8 cellular contexts compared by ENCODE assay signal in genomic region chr13:41058229-41059070, GRCh38. TPM values are rescaled to one million over a fixed set of nuclear protein-coding genes. Genes with fewer than 3 reads are reported as not detected.
A peak's percentile ranks its signal among the peaks of the same experiment; 100 is the strongest.
DNase-seq lines count a peak whose midpoint lies in the region; ATAC-seq and TF ChIP-seq lines count a peak whose summit lies in the region.

No MANE protein-coding gene starts in this region.

- H3K9ac ChIP-seq in Karpas-422 (ENCODE audit: low read length), result no peak overlapping the region

- H3K4me3 Mint-ChIP-seq in naive thymus-derived CD8-positive, alpha-beta T cell, result peak overlapping the region in 9 of 10 donors; percentile 51 to 100 (median 99)

- DNase-seq in AG04450 (ENCODE audit: low read depth, low spot score), result no peak
- peak; percentile 41 for DNase-seq in Karpas-422
- no peak for DNase-seq in naive thymus-derived CD8-positive, alpha-beta T cell
- no peak for DNase-seq in activated gamma-delta T cell (lab: John Stamatoyannopoulos, UW)
- no peak for DNase-seq in ecto neural progenitor cell (ENCODE audit: low spot score)
- DNase-seq in amygdala (lab: John Stamatoyannopoulos, UW), result no peak

- H3K4me1 Mint-ChIP-seq in naive thymus-derived CD8-positive, alpha-beta T cell, result peaks cover 29 to 82% (median 70%) of the 10 kb centered on the region in 4 donors

- no peak overlapping the region for H2AFZ ChIP-seq in Karpas-422 (ENCODE audit: low read length)

- H3K9me3 Mint-ChIP-seq in naive thymus-derived CD8-positive, alpha-beta T cell, result peaks cover 0 to 10% (median 0%) of the 10 kb centered on the region in 9 donors

- CTCF ChIA-PET in AG04450 (lab: Charles Lee), result interaction anchor here (0.9 kb wide), 1 partner anchor 376 kb away, joined by 3 read pairs; no protein-coding TSS in a partner anchor

- H3K36me3 ChIP-seq in Karpas-422 (ENCODE audit: insufficient read depth, low read length), result no peaks in the 10 kb centered on the region

- ATAC-seq in naive thymus-derived CD8-positive, alpha-beta T cell, result no peak
- ATAC-seq in HG03457 (IDR thresholded peaks at IDR 0.05; ENCODE audit: unreplicated experiment), result no peak

- POLR2A ChIA-PET in AG04450 (lab: Yijun Ruan, JAX), result no interaction called here
- POLR2A ChIA-PET in naive thymus-derived CD8-positive, alpha-beta T cell (lab: Charles Lee), result interaction anchor here (3.0 to 4.4 kb wide), 2 partner anchors 39 to 45 kb away, joined by 17 to 51 read pairs; partner anchors contain the start of gene ELF1

- H3K9me2 ChIP-seq in Karpas-422 (replicated peaks; ENCODE audit: insufficient read depth, low read length), result no peaks in the 10 kb centered on the region

- H3K36me3 Mint-ChIP-seq in naive thymus-derived CD8-positive, alpha-beta T cell, result peaks cover 0 to 6% (median 0%) of the 10 kb centered on the region in 3 donors

- H3K4me1 ChIP-seq in Karpas-422 (ENCODE audit: low read length), result peaks cover 39% of the 10 kb centered on the region

- H3K4me3 ChIP-seq in AG04450 (ENCODE audit: low read depth, low read length) (peak overlapping the region; percentile 91), Karpas-422 (ENCODE audit: low read length) (no peak overlapping the region)

- H3K79me2 ChIP-seq in Karpas-422 (ENCODE audit: low read length), result peaks cover 15% of the 10 kb centered on the region

- peaks cover 0 to 13% (median 0%) of the 10 kb centered on the region in 5 donors for H3K27me3 Mint-ChIP-seq in naive thymus-derived CD8-positive, alpha-beta T cell

- H3K4me2 ChIP-seq in Karpas-422 (ENCODE audit: low read depth, low read length, poor library complexity, severe bottlenecking), result no peak overlapping the region

- no peaks in the 10 kb centered on the region for H3K27me3 ChIP-seq in AG04450 (ENCODE audit: control insufficient read depth, insufficient read depth, low read length)
- H3K27me3 ChIP-seq in Karpas-422 (ENCODE audit: low read length), result no peaks in the 10 kb centered on the region

- H3K27ac ChIP-seq in AG04450 (ENCODE audit: low read depth, low read length) (no peak overlapping the region), Karpas-422 (ENCODE audit: low read length) (no peak overlapping the region), cingulate gyrus (ENCODE audit: low read depth, low read length) (peak overlapping the region; percentile 98)

- no peak for TF ChIP-seq CTCF in AG04450 (IDR thresholded peaks at IDR 0.05; ENCODE audit: low read depth, low read length)

- H3K9me3 ChIP-seq in AG04450 (ENCODE audit: control insufficient read depth, insufficient read depth, low read length) (no peaks in the 10 kb centered on the region), Karpas-422 (ENCODE audit: low read length) (no peaks in the 10 kb centered on the region)

- H4K20me1 ChIP-seq in Karpas-422 (ENCODE audit: insufficient read depth, low read depth, low read length), result no peaks in the 10 kb centered on the region

- peak overlapping the region; percentile 28 to 100 (median 98) for H3K27ac Mint-ChIP-seq in naive thymus-derived CD8-positive, alpha-beta T cell

RNA-seq across cellular contexts. Expression of gene WBP4, which starts 2.9 kb away (rescaled TPM):
- 11.9 and 18.3 TPM in 2 replicates for polyA plus RNA-seq in AG04450 (2011; rRNA removed)
- 2.9 and 4.6 TPM in 2 replicates for polyA minus RNA-seq in AG04450 (2011; rRNA and poly(A)+ RNA removed)
- total RNA-seq in Karpas-422 (2014; rRNA removed; shearing (Covaris generic); ENCODE audit: low replicate concordance), result 4.5 and 6.0 TPM in 2 replicates
- total RNA-seq in naive thymus-derived CD8-positive, alpha-beta T cell, result 1 to 10 TPM; 8.8 to 9.0 TPM
- polyA plus RNA-seq in naive thymus-derived CD8-positive, alpha-beta T cell, result 1 to 10 TPM; 3.7 to 4.9 (median 3.9) TPM

RNA-seq across cellular contexts. Expression of gene ELF1, which starts 39.3 kb away (rescaled TPM):
- polyA plus RNA-seq in AG04450 (2011; rRNA removed), result 37.8 and 46.8 TPM in 2 replicates
- polyA minus RNA-seq in AG04450 (2011; rRNA and poly(A)+ RNA removed), result 31.0 and 42.2 TPM in 2 replicates
- total RNA-seq in Karpas-422 (2014; rRNA removed; shearing (Covaris generic); ENCODE audit: low replicate concordance), result 66.1 and 84.0 TPM in 2 replicates
- 100 to 1,000 TPM; 184 to 200 TPM for total RNA-seq in naive thymus-derived CD8-positive, alpha-beta T cell
- 100 to 1,000 TPM; 127 to 155 (median 130) TPM for polyA plus RNA-seq in naive thymus-derived CD8-positive, alpha-beta T cell
